Comparison of ENCODE assay signal across 17 cellular contexts in genomic region chr15:39573287-39573686, GRCh38. TPM values are rescaled to one million over a fixed set of nuclear protein-coding genes. Genes with fewer than 3 reads are reported as not detected.
A peak's percentile ranks its signal among the peaks of the same experiment; 100 is the strongest.
DNase-seq lines count a peak whose midpoint lies in the region; TF ChIP-seq lines count a peak whose summit lies in the region.
"Had no signal": no experiment of that assay in that cellular context is flagged by ENCODE, and none has a peak within 500 bp of the region (broad histone marks: within the 10 kb centered on the region; RNA-seq: fewer than 3 reads in every experiment).

No MANE protein-coding gene starts in this region.

- peak overlapping the region; percentile 50 to 61 for H3K18ac ChIP-seq in mesenchymal stem cell (ENCODE audit: low read depth in 1 of 2, low read length in 2 of 2)

- no peak overlapping the region for H4K8ac ChIP-seq in mesenchymal stem cell (ENCODE audit: low read length)

- intact Hi-C loops in uterus (cut with DNase I; ENCODE audit: low total_unique reads): no loop called here

- H3K27me3 ChIP-seq in adipocyte (replicated peaks; ENCODE audit: control insufficient read depth, insufficient read depth, low read length) (no peaks in the 10 kb centered on the region), mesenchymal stem cell (ENCODE audit: control insufficient read depth in 1 of 2, insufficient read depth in 1 of 2, low read length in 2 of 2) (no peaks in the 10 kb centered on the region), uterus (no peaks in the 10 kb centered on the region)

- H2AFZ ChIP-seq in mesenchymal stem cell (ENCODE audit: low read depth, low read length): no peak overlapping the region

- no peak for TF ChIP-seq POLR2A in uterus (IDR thresholded peaks at IDR 0.05)

- H2AK5ac ChIP-seq in mesenchymal stem cell (ENCODE audit: low read length, severe bottlenecking): no peak overlapping the region

- H3K4me2 ChIP-seq in mesenchymal stem cell (ENCODE audit: low read length, poor library complexity, severe bottlenecking): no peak overlapping the region

- H3K27me3 Mint-ChIP-seq in glutamatergic neuron (ENCODE audit: unreplicated experiment): peaks cover 2% of the 10 kb centered on the region

- H3K9ac ChIP-seq in adipocyte (ENCODE audit: low read length) (no peak overlapping the region), mesenchymal stem cell (ENCODE audit: low read length) (peak overlapping the region; percentile 77)

- H3K27ac Mint-ChIP-seq in glutamatergic neuron (ENCODE audit: unreplicated experiment): no peak overlapping the region
- H3K27ac Mint-ChIP-seq: CD4-positive, alpha-beta memory T cell had no signal

- H3K9me3 ChIP-seq in adipocyte (ENCODE audit: control insufficient read depth, low read length): no peaks in the 10 kb centered on the region
- H3K9me3 ChIP-seq in mesenchymal stem cell (ENCODE audit: control insufficient read depth, low read length): no peaks in the 10 kb centered on the region
- no peaks in the 10 kb centered on the region for H3K9me3 ChIP-seq in uterus
- H3K9me3 ChIP-seq: BE2C had no signal

- no peak overlapping the region for H2BK5ac ChIP-seq in mesenchymal stem cell (ENCODE audit: low read depth, low read length, poor library complexity, severe bottlenecking)

- H3K23ac ChIP-seq in mesenchymal stem cell (ENCODE audit: low read length in 2 of 2): no peak overlapping the region

- H2BK15ac ChIP-seq in mesenchymal stem cell (ENCODE audit: low read depth, poor library complexity, severe bottlenecking): no peak overlapping the region

- H3K4me3 ChIP-seq in adipocyte (ENCODE audit: low read length): peak overlapping the region; percentile 30
- no peak overlapping the region for H3K4me3 ChIP-seq in mesenchymal stem cell (ENCODE audit: insufficient read depth in 1 of 2, low read depth in 1 of 2, low read length in 2 of 2)
- no peak overlapping the region for H3K4me3 ChIP-seq in uterus
- H3K4me3 ChIP-seq: K562 had no signal

- no peak overlapping the region for H3K4me3 Mint-ChIP-seq in glutamatergic neuron (ENCODE audit: unreplicated experiment)
- H3K4me3 Mint-ChIP-seq: CD4-positive, alpha-beta memory T cell had no signal

- H3K27ac ChIP-seq in mesenchymal stem cell (ENCODE audit: low read length, poor library complexity, severe bottlenecking) (no peak overlapping the region), uterus (peak overlapping the region; percentile 76 to 81)
- H3K27ac ChIP-seq: 22Rv1 had no signal

- H3K4me1 Mint-ChIP-seq in glutamatergic neuron (ENCODE audit: low read depth, unreplicated experiment): no peaks in the 10 kb centered on the region
- H3K4me1 Mint-ChIP-seq: CD4-positive, alpha-beta memory T cell had no signal

- H4K91ac ChIP-seq in mesenchymal stem cell (ENCODE audit: low read length): no peak overlapping the region

- DNase-seq in DMS53 (lab: John Stamatoyannopoulos, UW): peak; percentile 10
- no peak for DNase-seq in DMS53 treated with DMSO at 0.1 percent for 48 hours (lab: John Stamatoyannopoulos, UW; ENCODE audit: unreplicated experiment)
- no peak for DNase-seq in adipocyte (ENCODE audit: low read depth)
- no peak for DNase-seq in mesenchymal stem cell
- no peak for DNase-seq in uterus
- no peak for DNase-seq in glutamatergic neuron
- no peak for DNase-seq in GM10266 (ENCODE audit: extremely low spot score)
- no peak for DNase-seq in cerebellar cortex (ENCODE audit: low spot score)
- DNase-seq: BE2C; CD4-positive, alpha-beta memory T cell; GOT3; NCI-H1417; NCI-H187 treated with DMSO at 0.1 percent for 48 hours; NCI-H526 treated with DMSO at 0.1 percent for 48 hours; NK-92 treated with Interleukin-12 subunit alpha and Interleukin-12 subunit beta, amount 100 ng/mL, for 24 hours had no signal

- TF ChIP-seq CTCF in uterus (IDR thresholded peaks at IDR 0.05) (no peak), glutamatergic neuron (IDR thresholded peaks at IDR 0.05; ENCODE audit: partially characterized antibody, unreplicated experiment) (no peak), GM10266 (IDR thresholded peaks at IDR 0.05; ENCODE audit: control insufficient read depth, insufficient read depth, low read depth, missing control alignments) (no peak)

- H3K4me1 ChIP-seq in adipocyte (ENCODE audit: control insufficient read depth, insufficient read depth, low read length) (peaks cover 28% of the 10 kb centered on the region), mesenchymal stem cell (ENCODE audit: control insufficient read depth, insufficient read depth, low read depth, low read length) (no peaks in the 10 kb centered on the region), uterus (no peaks in the 10 kb centered on the region)
- H3K4me1 ChIP-seq: BE2C had no signal

- no peak overlapping the region for H3K4ac ChIP-seq in mesenchymal stem cell (ENCODE audit: low read depth in 1 of 2, low read length in 2 of 2)

- H3K36me3 ChIP-seq in adipocyte (ENCODE audit: control insufficient read depth, insufficient read depth, low read length, severe bottlenecking) (no peaks in the 10 kb centered on the region), mesenchymal stem cell (ENCODE audit: control insufficient read depth in 1 of 2, insufficient read depth in 2 of 2, low read depth in 1 of 2, low read length in 2 of 2) (no peaks in the 10 kb centered on the region), uterus (no peaks in the 10 kb centered on the region)
- H3K36me3 ChIP-seq: BE2C had no signal

- H3K36me3 Mint-ChIP-seq in glutamatergic neuron (ENCODE audit: unreplicated experiment): no peaks in the 10 kb centered on the region
- H3K36me3 Mint-ChIP-seq: CD4-positive, alpha-beta memory T cell had no signal

- 100% methylated on average over 1 of the region's 2 CpGs for WGBS in mesenchymal stem cell

- H3K9me3 Mint-ChIP-seq in glutamatergic neuron (ENCODE audit: unreplicated experiment): peaks cover 2% of the 10 kb centered on the region
- H3K9me3 Mint-ChIP-seq: CD4-positive, alpha-beta memory T cell had no signal

- H3K79me1 ChIP-seq in mesenchymal stem cell (replicated peaks; ENCODE audit: low read length, poor library complexity, severe bottlenecking): no peaks in the 10 kb centered on the region

- H3K14ac ChIP-seq in mesenchymal stem cell (ENCODE audit: low read length in 2 of 2): peak overlapping the region in 1 of 2 experiments; percentile 1

- H2BK120ac ChIP-seq in mesenchymal stem cell (ENCODE audit: low read depth, low read length): no peak overlapping the region

- H2BK12ac ChIP-seq in mesenchymal stem cell (ENCODE audit: low read length in 2 of 2): peak overlapping the region; percentile 7 to 23

RNA-seq across cellular contexts. Expression of gene THBS1, which starts 7.6 kb away (rescaled TPM):
- polyA plus RNA-seq in mesenchymal stem cell (2013, experiment 1 of 2): 229 TPM
- polyA plus RNA-seq in mesenchymal stem cell (2013, experiment 2 of 2): 221 TPM
- 100 to 1,000 TPM; 119 to 341 (median 210) TPM for total RNA-seq in uterus
- 0.83 TPM for total RNA-seq in glutamatergic neuron (ENCODE audit: unreplicated experiment)

Comparison
In these comparisons a context has a peak if more than half of its experiments do, and no peak if none do; other contexts are left out.
1. RNA of gene THBS1, which starts 7.6 kb away (total RNA-seq): 119 to 341 TPM in uterus; 0.83 TPM in glutamatergic neuron (single experiment); every median in the first group is over 10 times any median in the second.